In the genomic region with DNA sequence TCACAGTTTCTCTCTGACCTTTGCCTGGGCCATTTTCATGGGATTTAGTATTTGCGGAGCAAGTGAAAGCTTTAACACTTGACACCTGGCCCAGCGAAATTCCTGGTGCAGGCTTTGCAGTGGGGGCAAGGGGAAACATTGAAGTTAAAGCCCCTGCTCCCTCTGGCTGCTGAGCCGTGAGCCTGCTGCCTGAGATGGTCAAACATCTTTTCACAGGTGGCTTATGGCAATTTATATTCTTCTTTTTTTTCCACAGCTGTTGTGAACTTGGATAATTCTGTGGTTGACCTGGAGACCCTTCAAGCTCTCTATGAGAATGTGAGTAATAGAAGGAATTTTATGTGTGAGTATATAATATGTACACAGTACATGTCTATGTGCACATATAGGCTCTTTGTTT, we compare ENCODE assay signal across 23 cellular contexts.
DNase-seq lines count a peak whose midpoint lies in the region; ATAC-seq and TF ChIP-seq lines count a peak whose summit lies in the region.
"Had no signal": no experiment of that assay in that cellular context is flagged by ENCODE, and none has a peak within 500 bp of the region (broad histone marks: within the 10 kb centered on the region; RNA-seq: fewer than 3 reads in every experiment).

No MANE protein-coding gene starts in this region.

- TF ChIP-seq CTCF in WTC11 (IDR thresholded peaks at IDR 0.05) (no peak), hepatocyte (IDR thresholded peaks at IDR 0.05; ENCODE audit: poor library complexity) (peak; percentile 10)

- no peaks in the 10 kb centered on the region for H3K4me1 ChIP-seq in hepatocyte (ENCODE audit: insufficient read depth)
- H3K4me1 ChIP-seq in neuronal stem cell (ENCODE audit: control insufficient read depth in 2 of 2, insufficient read depth in 1 of 2, low read depth in 1 of 2, low read length in 2 of 2): no peaks in the 10 kb centered on the region
- H3K4me1 ChIP-seq: BLaER1, lower lobe of right lung had no signal

- H3K4me2 ChIP-seq in hepatocyte: no peak overlapping the region
- H3K4me2 ChIP-seq in neuronal stem cell (ENCODE audit: insufficient read depth, low read length, poor library complexity, severe bottlenecking): no peak overlapping the region
- H3K4me2 ChIP-seq: BLaER1 had no signal

- 31% methylated on average over 3 of the region's 3 CpGs for WGBS in hepatocyte (ENCODE audit: low lambda C conversion rate, missing lambda C conversion rate)
- no CpG with 5 or more reads among the region's 3 CpGs for WGBS in neuronal stem cell (ENCODE audit: extremely low coverage in 2 of 2, insufficient read length in 2 of 2, insufficient replicate concordance in 1 of 2), 2 donors

- H3K27ac ChIP-seq in hepatocyte: no peak overlapping the region
- no peak overlapping the region for H3K27ac ChIP-seq in neuronal stem cell (replicated peaks; ENCODE audit: low read length)
- H3K27ac ChIP-seq: BLaER1, lower lobe of right lung had no signal

- no peak overlapping the region for H2BK120ac ChIP-seq in neuronal stem cell (ENCODE audit: low read depth, low read length)

- no peaks in the 10 kb centered on the region for H3K36me3 Mint-ChIP-seq in WTC11
- H3K36me3 Mint-ChIP-seq in natural killer cell treated with Interleukin-12 subunit alpha and Interleukin-12 subunit beta and Interleukin-15 and Interleukin-18, amount 100 ng/mL, for 72 hours: no peaks in the 10 kb centered on the region

- no peaks in the 10 kb centered on the region for H3K27me3 ChIP-seq in H7 (ENCODE audit: control insufficient read depth, insufficient read depth, low read length)
- H3K27me3 ChIP-seq in hepatocyte: no peaks in the 10 kb centered on the region
- no peaks in the 10 kb centered on the region for H3K27me3 ChIP-seq in neuronal stem cell (ENCODE audit: control insufficient read depth in 3 of 3, insufficient read depth in 3 of 3, low read depth in 1 of 3, low read length in 3 of 3)
- H3K27me3 ChIP-seq: BLaER1, MG63 had no signal

- H2BK15ac ChIP-seq in neuronal stem cell (ENCODE audit: low read length): no peak overlapping the region

- H4K91ac ChIP-seq in neuronal stem cell (ENCODE audit: low read depth, low read length, poor library complexity): no peak overlapping the region

- H2AFZ ChIP-seq in hepatocyte (no peak overlapping the region), neuronal stem cell (ENCODE audit: low read length) (no peak overlapping the region)

- H3K9me3 ChIP-seq in hepatocyte (ENCODE audit: low read depth): no peaks in the 10 kb centered on the region
- no peaks in the 10 kb centered on the region for H3K9me3 ChIP-seq in neuronal stem cell (replicated peaks in 1 of 2; ENCODE audit: control insufficient read depth in 2 of 2, insufficient read depth in 1 of 2, low read depth in 1 of 2, low read length in 2 of 2)
- H3K9me3 ChIP-seq: BLaER1, lower lobe of right lung, MG63 had no signal

- no peaks in the 10 kb centered on the region for H3K9me3 Mint-ChIP-seq in WTC11
- H3K9me3 Mint-ChIP-seq in natural killer cell treated with Interleukin-12 subunit alpha and Interleukin-12 subunit beta and Interleukin-15 and Interleukin-18, amount 100 ng/mL, for 72 hours: no peaks in the 10 kb centered on the region

- no peaks in the 10 kb centered on the region for H4K20me1 ChIP-seq in hepatocyte (ENCODE audit: insufficient read depth, poor library complexity, severe bottlenecking)
- H4K20me1 ChIP-seq: BLaER1 had no signal

- no peak overlapping the region for H3K9ac ChIP-seq in neuronal stem cell (ENCODE audit: low read depth, low read length, poor library complexity)
- H3K9ac ChIP-seq: BLaER1 had no signal

- H3K79me1 ChIP-seq in neuronal stem cell (ENCODE audit: low read depth, low read length): no peaks in the 10 kb centered on the region

- H2AK5ac ChIP-seq in neuronal stem cell (ENCODE audit: low read depth, low read length): no peak overlapping the region

- no peak overlapping the region for H4K8ac ChIP-seq in neuronal stem cell (ENCODE audit: low read depth, low read length)

- no peak overlapping the region for H3K4me3 ChIP-seq in H7 (ENCODE audit: insufficient read depth, low read depth, low read length)
- no peak overlapping the region for H3K4me3 ChIP-seq in hepatocyte
- H3K4me3 ChIP-seq in neuronal stem cell (ENCODE audit: low read length in 2 of 2): no peak overlapping the region
- H3K4me3 ChIP-seq: BLaER1, K562, lower lobe of right lung, MG63 had no signal

- no peak overlapping the region for H3K18ac ChIP-seq in neuronal stem cell (ENCODE audit: low read length)

- CTCF ChIA-PET in WTC11 (lab: Charles Lee): interaction anchor here (0.7 kb wide), 1 partner anchor 69 kb away, joined by 4 read pairs; no protein-coding TSS in a partner anchor

- H2BK12ac ChIP-seq in neuronal stem cell (ENCODE audit: low read length): no peak overlapping the region

- H3K23ac ChIP-seq in neuronal stem cell (ENCODE audit: low read depth, low read length, poor library complexity): no peak overlapping the region

- DNase-seq in H7 (peak; percentile 9), WTC11 (ENCODE audit: low spot score) (peak; percentile 58), hepatocyte (ENCODE audit: low spot score) (no peak), neuronal stem cell (ENCODE audit: low spot score) (peak; percentile 9)
- no peak for DNase-seq in natural killer cell treated with Interleukin-12 subunit alpha and Interleukin-12 subunit beta and Interleukin-15 and Interleukin-18, amount 100 ng/mL, for 72 hours (ENCODE audit: low spot score)
- DNase-seq: activated CD4-positive, alpha-beta T cell treated with anti-CD3 and anti-CD28 coated beads for 1 hour; activated CD8-positive, alpha-beta T cell treated with anti-CD3 and anti-CD28 coated beads, Interleukin-2, amount 10 ng/mL, durations not matched to agents 7 days and 5 days; activated effector memory CD4-positive, alpha-beta T cell treated with anti-CD3 and anti-CD28 coated beads, Interleukin-2, amount 50 U/mL, for 16 hours; activated T-cell treated with anti-CD3 and anti-CD28 coated beads for 4 hours; DMS79; effector memory CD4-positive, alpha-beta T cell; kidney; lower lobe of right lung; MG63; NCI-H1417 treated with DMSO at 0.1 percent for 48 hours; T-helper 1 cell had no signal

- peaks cover 8% of the 10 kb centered on the region for H3K4me1 Mint-ChIP-seq in WTC11
- H3K4me1 Mint-ChIP-seq in natural killer cell treated with Interleukin-12 subunit alpha and Interleukin-12 subunit beta and Interleukin-15 and Interleukin-18, amount 100 ng/mL, for 72 hours (ENCODE audit: low read depth in 2 of 2): no peaks in the 10 kb centered on the region

- no peak overlapping the region for H3K27ac Mint-ChIP-seq in WTC11
- no peak overlapping the region for H3K27ac Mint-ChIP-seq in natural killer cell treated with Interleukin-12 subunit alpha and Interleukin-12 subunit beta and Interleukin-15 and Interleukin-18, amount 100 ng/mL, for 72 hours
- H3K27ac Mint-ChIP-seq: activated CD8-positive, alpha-beta T cell treated with anti-CD3 and anti-CD28 coated beads, Interleukin-2, amount 10 ng/mL, durations not matched to agents 7 days and 5 days had no signal

- no peak overlapping the region for H3K4ac ChIP-seq in neuronal stem cell (ENCODE audit: low read length)

- no peaks in the 10 kb centered on the region for H3K27me3 Mint-ChIP-seq in WTC11 (ENCODE audit: low read depth)
- H3K27me3 Mint-ChIP-seq in natural killer cell treated with Interleukin-12 subunit alpha and Interleukin-12 subunit beta and Interleukin-15 and Interleukin-18, amount 100 ng/mL, for 72 hours: no peaks in the 10 kb centered on the region
- H3K27me3 Mint-ChIP-seq: brain had no signal

- ATAC-seq in WTC11 (peak; percentile 93), HG03095 (IDR thresholded peaks at IDR 0.05; ENCODE audit: unreplicated experiment) (no peak), HG03432 (IDR thresholded peaks at IDR 0.05; ENCODE audit: unreplicated experiment) (no peak), GM19351 (IDR thresholded peaks at IDR 0.05; ENCODE audit: unreplicated experiment) (no peak)
- no peak for ATAC-seq in natural killer cell treated with Interleukin-12 subunit alpha and Interleukin-12 subunit beta and Interleukin-15 and Interleukin-18, amount 100 ng/mL, for 72 hours
- ATAC-seq: activated CD8-positive, alpha-beta T cell treated with anti-CD3 and anti-CD28 coated beads, Interleukin-2, amount 10 ng/mL, durations not matched to agents 7 days and 5 days; esophagus mucosa; K562; lower lobe of right lung had no signal

- H3K9me2 ChIP-seq in hepatocyte (replicated peaks; ENCODE audit: insufficient read depth): no peaks in the 10 kb centered on the region

- POLR2A ChIA-PET in WTC11 (lab: Charles Lee): no interaction called here

- H3K14ac ChIP-seq in neuronal stem cell (ENCODE audit: low read length): no peak overlapping the region

- no peak overlapping the region for H3K4me3 Mint-ChIP-seq in WTC11
- H3K4me3 Mint-ChIP-seq in natural killer cell treated with Interleukin-12 subunit alpha and Interleukin-12 subunit beta and Interleukin-15 and Interleukin-18, amount 100 ng/mL, for 72 hours: no peak overlapping the region
- H3K4me3 Mint-ChIP-seq: activated CD8-positive, alpha-beta T cell treated with anti-CD3 and anti-CD28 coated beads, Interleukin-2, amount 10 ng/mL, durations not matched to agents 7 days and 5 days; brain had no signal

- no peak overlapping the region for H2BK5ac ChIP-seq in neuronal stem cell (ENCODE audit: low read length)

- H3K36me3 ChIP-seq in H7 (replicated peaks; ENCODE audit: control insufficient read depth, insufficient read depth, low read length) (no peaks in the 10 kb centered on the region), hepatocyte (replicated peaks; ENCODE audit: insufficient read depth, low read depth) (no peaks in the 10 kb centered on the region), neuronal stem cell (replicated peaks in 1 of 2; ENCODE audit: control insufficient read depth in 2 of 2, insufficient read depth in 2 of 2, low read length in 2 of 2) (peaks cover 0 to 11% of the 10 kb centered on the region in 2 donors)
- H3K36me3 ChIP-seq: BLaER1, lower lobe of right lung had no signal

- H3K79me2 ChIP-seq in hepatocyte: no peaks in the 10 kb centered on the region

TF ChIP-seq in WTC11, 78 proteins besides CTCF, POLR2A, EP300 and RAD21 (continues in another document):
- TF ChIP-seq KAT7 (CRISPR knock-in tag; IDR thresholded peaks at IDR 0.05; ENCODE audit: borderline replicate concordance): no peak
- TF ChIP-seq SMAD3 (CRISPR knock-in tag; IDR thresholded peaks at IDR 0.05; ENCODE audit: borderline replicate concordance): no peak
- no peak for TF ChIP-seq CBFB (CRISPR knock-in tag; IDR thresholded peaks at IDR 0.05; ENCODE audit: low read depth)
- TF ChIP-seq CDX4 (CRISPR knock-in tag; IDR thresholded peaks at IDR 0.05; ENCODE audit: borderline replicate concordance): no peak
- TF ChIP-seq GABPB1 (CRISPR knock-in tag; IDR thresholded peaks at IDR 0.05): no peak
- TF ChIP-seq ZNF317 (CRISPR knock-in tag; IDR thresholded peaks at IDR 0.05; ENCODE audit: borderline replicate concordance, low read depth): no peak

Comparison
In these comparisons a context has a peak if more than half of its experiments do, and no peak if none do; other contexts are left out.
1. DNase-seq: peak in H7 (single experiment), WTC11 (single experiment) and neuronal stem cell (single experiment); none in hepatocyte (single experiment) and natural killer cell treated with Interleukin-12 subunit alpha and Interleukin-12 subunit beta and Interleukin-15 and Interleukin-18, amount 100 ng/mL, for 72 hours (single experiment).